In the genomic region with DNA sequence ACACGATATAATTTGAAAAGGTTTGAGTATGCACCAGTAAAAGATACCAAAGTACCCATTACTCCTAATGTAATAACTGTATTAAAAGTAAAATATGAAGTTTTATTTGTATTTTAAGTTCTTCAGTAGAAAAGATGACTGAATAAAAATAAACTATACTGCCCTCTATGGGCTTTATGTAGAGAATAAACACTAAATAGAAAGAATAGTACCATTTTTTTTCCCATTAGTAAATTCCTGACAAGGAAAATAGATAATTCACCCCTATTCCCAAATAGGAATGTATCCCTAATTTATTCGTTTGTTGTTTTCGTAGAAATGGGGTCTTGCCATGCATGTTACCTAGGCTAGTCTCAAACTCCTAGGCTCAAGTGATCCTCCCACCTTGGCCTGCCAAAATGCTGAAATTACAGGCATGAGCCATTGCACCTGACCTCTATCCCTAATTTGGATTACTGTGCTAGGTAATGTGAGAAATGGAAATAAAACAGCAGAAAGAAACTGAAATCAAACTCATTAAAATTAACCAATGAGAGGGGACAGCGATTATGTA, we compare ENCODE assay signal across 17 cellular contexts.
DNase-seq lines count a peak whose midpoint lies in the region; ATAC-seq and TF ChIP-seq lines count a peak whose summit lies in the region.
"Had no signal": no experiment of that assay in that cellular context is flagged by ENCODE, and none has a peak within 500 bp of the region (broad histone marks: within the 10 kb centered on the region; RNA-seq: fewer than 3 reads in every experiment).

No MANE protein-coding gene starts in this region.

- TF ChIP-seq CTCF in 22Rv1 (IDR thresholded peaks at IDR 0.05): peak; percentile 56
- peak; percentile 45 for TF ChIP-seq CTCF in DOHH2 (IDR thresholded peaks at IDR 0.05; ENCODE audit: low read depth, low read length, poor library complexity, severe bottlenecking)
- peak; percentile 27; the same call in 1 of the 2 replicates for TF ChIP-seq CTCF in Panc1 (IDR thresholded peaks at IDR 0.05)
- TF ChIP-seq CTCF in fibroblast of the aortic adventitia (IDR thresholded peaks at IDR 0.05; ENCODE audit: insufficient read depth, low read length): peak; percentile 19

- H3K27ac ChIP-seq in 22Rv1: no peak overlapping the region
- H3K27ac ChIP-seq in DOHH2 (ENCODE audit: low read depth, low read length): no peak overlapping the region
- no peak overlapping the region for H3K27ac ChIP-seq in Panc1 (ENCODE audit: low read length)
- H3K27ac ChIP-seq: SJCRH30, upper lobe of left lung had no signal

- H3K27me3 ChIP-seq in DOHH2 (ENCODE audit: control insufficient read depth, low read length) (no peaks in the 10 kb centered on the region), Panc1 (ENCODE audit: control insufficient read depth, insufficient read depth, low read length) (no peaks in the 10 kb centered on the region)
- H3K27me3 ChIP-seq: SJCRH30, upper lobe of left lung had no signal

- DNase-seq in Panc1 (ENCODE audit: low read depth, low spot score) (no peak), fibroblast of the aortic adventitia (ENCODE audit: low read depth) (no peak), activated gamma-delta T cell (lab: John Stamatoyannopoulos, UW) (no peak)
- DNase-seq: activated naive CD4-positive, alpha-beta T cell treated with anti-CD3 and anti-CD28 coated beads, Interleukin-2, amount 10 ng/mL, durations not matched to agents 7 days and 5 days; EL; GOT3; Karpas-422; NCI-H187; NCI-H526 treated with DMSO at 0.1 percent for 48 hours; SJCRH30; stimulated activated CD4-positive, alpha-beta T cell treated with anti-CD3 and anti-CD28 coated beads, Interleukin-1b, Interleukin-23, amount 100 ng/mL, for 48 hours; upper lobe of left lung had no signal

- H3K9me3 ChIP-seq in DOHH2 (ENCODE audit: control insufficient read depth, insufficient read depth, low read length): no peaks in the 10 kb centered on the region
- H3K9me3 ChIP-seq in Panc1 (ENCODE audit: control insufficient read depth, insufficient read depth, low read depth, low read length): no peaks in the 10 kb centered on the region
- H3K9me3 ChIP-seq: SJCRH30, upper lobe of left lung had no signal

- H3K4me3 ChIP-seq in DOHH2 (ENCODE audit: low read length) (no peak overlapping the region), Panc1 (ENCODE audit: low read depth in 2 of 2, low read length in 2 of 2) (no peak overlapping the region), fibroblast of the aortic adventitia (ENCODE audit: low read depth, low read length) (no peak overlapping the region)
- H3K4me3 ChIP-seq: SJCRH30, upper lobe of left lung had no signal

- BruUV-seq in Panc1 (replicated peaks; lab: Mats Ljungman, UMichigan): no TSS peak

- no peaks in the 10 kb centered on the region; the same call in 1 of the 2 replicates for H3F3A ChIP-seq in DOHH2 (ENCODE audit: control insufficient read depth, insufficient read depth)

- no peaks in the 10 kb centered on the region for H3K4me1 ChIP-seq in DOHH2 (ENCODE audit: control insufficient read depth, low read length)
- no peaks in the 10 kb centered on the region for H3K4me1 ChIP-seq in Panc1 (ENCODE audit: control insufficient read depth, insufficient read depth, low read length)
- H3K4me1 ChIP-seq: upper lobe of left lung had no signal

- H3K79me2 ChIP-seq in DOHH2 (ENCODE audit: control insufficient read depth, low read length): peaks cover 36% of the 10 kb centered on the region

- intact Hi-C loops in Panc1 (cut with micrococcal nuclease; ENCODE audit: unreplicated experiment): loop anchor here (5.0 kb wide), 1 partner anchor 114 kb away; a partner anchor contains a TSS

- POLR2A ChIA-PET in Panc1 (lab: Charles Lee): no interaction called here

- H3K36me3 ChIP-seq in DOHH2 (ENCODE audit: control insufficient read depth, low read length) (peaks cover 96% of the 10 kb centered on the region), Panc1 (ENCODE audit: control insufficient read depth, insufficient read depth, low read length) (peaks cover 45% of the 10 kb centered on the region)

- no peak overlapping the region for H3K4me2 ChIP-seq in DOHH2 (ENCODE audit: low read length)

- ATAC-seq in Panc1 (no peak), GM21423 (IDR thresholded peaks at IDR 0.05; ENCODE audit: unreplicated experiment) (no peak), HG02571 (IDR thresholded peaks at IDR 0.05; ENCODE audit: unreplicated experiment) (no peak), HG03565 (IDR thresholded peaks at IDR 0.05; ENCODE audit: unreplicated experiment) (no peak)

- in situ Hi-C loops in Panc1 (cut with HindIII; ENCODE audit: low pct_unique_long_range_greater_than_20kb, low sequenced_read_pairs): no loop called here

- no peaks in the 10 kb centered on the region for H4K20me1 ChIP-seq in DOHH2 (ENCODE audit: control insufficient read depth, insufficient read depth, low read depth, low read length)

- no peaks in the 10 kb centered on the region for H3K9me2 ChIP-seq in DOHH2 (replicated peaks; ENCODE audit: control insufficient read depth, low read length)

- CTCF ChIA-PET in Panc1 (lab: Charles Lee): no interaction called here
